Comparison of ENCODE assay signal across 12 cellular contexts in genomic region chr17:66975614-66976378, GRCh38. TPM values are rescaled to one million over a fixed set of nuclear protein-coding genes. Genes with fewer than 3 reads are reported as not detected.
DNase-seq lines count a peak whose midpoint lies in the region; FAIRE-seq and TF ChIP-seq lines count a peak whose summit lies in the region.
"Had no signal": no experiment of that assay in that cellular context is flagged by ENCODE, and none has a peak within 500 bp of the region (broad histone marks: within the 10 kb centered on the region; RNA-seq: fewer than 3 reads in every experiment).

No MANE protein-coding gene starts in this region.

- no peak for FAIRE-seq in RCC 7860 (lab: Jason Lieb, UNC)
- FAIRE-seq: A204.1 had no signal

- dilution Hi-C loops in mammary epithelial cell (cut with HindIII; ENCODE audit: low sequenced_read_pairs), result no loop called here

- H3K4me3 ChIP-seq in Loucy (ENCODE audit: low read length, poor library complexity, severe bottlenecking) (no peak overlapping the region), mammary epithelial cell (replicated peaks in 1 of 3; ENCODE audit: insufficient read depth in 1 of 3, low read depth in 2 of 3, low read length in 3 of 3) (no peak overlapping the region)
- H3K4me3 ChIP-seq: body of pancreas had no signal

- no peaks in the 10 kb centered on the region for H3K9me3 Mint-ChIP-seq in osteocyte (ENCODE audit: unreplicated experiment)
- H3K9me3 Mint-ChIP-seq: activated CD4-positive, alpha-beta T cell treated with anti-CD3 and anti-CD28 coated beads, Interleukin-2, amount 10 ng/mL, durations not matched to agents 24 days and 14 days had no signal

- intact Hi-C loops in mammary epithelial cell (cut with micrococcal nuclease), result loop anchor here (1.0 to 5.0 kb wide), 2 partner anchors 60 to 258 kb away; no protein-coding TSS in a partner anchor

- H3K4me1 ChIP-seq in Loucy (ENCODE audit: insufficient read depth, low read length, poor library complexity, severe bottlenecking) (no peaks in the 10 kb centered on the region), mammary epithelial cell (ENCODE audit: insufficient read depth, low read length) (peaks cover 12% of the 10 kb centered on the region)
- H3K4me1 ChIP-seq: body of pancreas had no signal

- H3K4me3 Mint-ChIP-seq in osteocyte (ENCODE audit: unreplicated experiment), result no peak overlapping the region
- H3K4me3 Mint-ChIP-seq: activated CD4-positive, alpha-beta T cell treated with anti-CD3 and anti-CD28 coated beads, Interleukin-2, amount 10 ng/mL, durations not matched to agents 24 days and 14 days had no signal

- H4K20me1 ChIP-seq in Loucy (ENCODE audit: insufficient read depth, low read length, poor library complexity, severe bottlenecking), result no peaks in the 10 kb centered on the region
- no peaks in the 10 kb centered on the region for H4K20me1 ChIP-seq in mammary epithelial cell (ENCODE audit: insufficient read depth, low read length)

- H3K9me3 ChIP-seq in Loucy (ENCODE audit: insufficient read depth, low read depth, low read length), result no peaks in the 10 kb centered on the region
- no peaks in the 10 kb centered on the region for H3K9me3 ChIP-seq in mammary epithelial cell (replicated peaks; ENCODE audit: insufficient read depth, low read length)
- H3K9me3 ChIP-seq: body of pancreas had no signal

- H3K9ac ChIP-seq in Loucy (ENCODE audit: low read depth, low read length, poor library complexity, severe bottlenecking) (no peak overlapping the region), mammary epithelial cell (ENCODE audit: insufficient read depth, low read length) (no peak overlapping the region)

- DNase-seq in DMS53 (lab: John Stamatoyannopoulos, UW), result peak; percentile 42
- DNase-seq in DMS53 treated with DMSO at 0.1 percent for 48 hours (lab: John Stamatoyannopoulos, UW; ENCODE audit: unreplicated experiment), result no peak
- DNase-seq in mammary epithelial cell, result peak; percentile 25
- no peak for DNase-seq in osteocyte (ENCODE audit: extremely low spot score, unreplicated experiment)
- DNase-seq in retina, result no peak
- no peak for DNase-seq in T1000 (lab: John Stamatoyannopoulos, UW)
- no peak for DNase-seq in RCC 7860 (ENCODE audit: low spot score)
- DNase-seq: activated CD4-positive, alpha-beta T cell treated with anti-CD3 and anti-CD28 coated beads, Interleukin-2, amount 10 ng/mL, durations not matched to agents 24 days and 14 days; NCI-H2081 had no signal

- no peaks in the 10 kb centered on the region for H3K9me2 ChIP-seq in Loucy (replicated peaks; ENCODE audit: low read depth, low read length)

- H3K4me2 ChIP-seq in Loucy (ENCODE audit: low read depth, low read length, poor library complexity, severe bottlenecking) (no peak overlapping the region), mammary epithelial cell (ENCODE audit: insufficient read depth, low read depth, low read length) (no peak overlapping the region)

- 53% methylated on average over 2 of the region's 14 CpGs for WGBS in mammary epithelial cell (ENCODE audit: low coverage, missing lambda C conversion rate)

- H3K36me3 ChIP-seq in Loucy (ENCODE audit: insufficient read depth, low read length) (no peaks in the 10 kb centered on the region), mammary epithelial cell (ENCODE audit: insufficient read depth, low read length) (no peaks in the 10 kb centered on the region)

- no peak overlapping the region for H3K27ac Mint-ChIP-seq in osteocyte (ENCODE audit: unreplicated experiment)
- H3K27ac Mint-ChIP-seq: activated CD4-positive, alpha-beta T cell treated with anti-CD3 and anti-CD28 coated beads, Interleukin-2, amount 10 ng/mL, durations not matched to agents 24 days and 14 days had no signal

- BruUV-seq in mammary epithelial cell (replicated peaks; lab: Mats Ljungman, UMichigan), result no TSS peak

- H3K27me3 ChIP-seq in Loucy (ENCODE audit: insufficient read depth, low read length, poor library complexity, severe bottlenecking) (no peaks in the 10 kb centered on the region), mammary epithelial cell (ENCODE audit: insufficient read depth, low read length) (no peaks in the 10 kb centered on the region)
- H3K27me3 ChIP-seq: body of pancreas had no signal

- CTCF ChIA-PET in mammary epithelial cell (lab: Charles Lee; ENCODE audit: low non-redundant PET), result interaction anchor here (1.0 kb wide), 1 partner anchor 61 kb away, joined by 3 read pairs; no protein-coding TSS in a partner anchor

- no peak overlapping the region for H2AFZ ChIP-seq in Loucy (ENCODE audit: low read length)
- no peak overlapping the region for H2AFZ ChIP-seq in mammary epithelial cell (ENCODE audit: low read depth, low read length)

- H3K79me2 ChIP-seq in Loucy (ENCODE audit: insufficient read depth, low read length) (no peaks in the 10 kb centered on the region), mammary epithelial cell (ENCODE audit: insufficient read depth, low read length) (no peaks in the 10 kb centered on the region)

- H3K4me1 Mint-ChIP-seq in osteocyte (ENCODE audit: unreplicated experiment), result peaks cover 14% of the 10 kb centered on the region

- H3F3A ChIP-seq in Loucy (ENCODE audit: low read depth), result no peaks in the 10 kb centered on the region

- in situ Hi-C loops in mammary epithelial cell (cut with MboI; ENCODE audit: low sequenced_read_pairs in 2 of 2), result no loop called here

- H3K27me3 Mint-ChIP-seq in osteocyte (ENCODE audit: unreplicated experiment), result no peaks in the 10 kb centered on the region

- H3K27ac ChIP-seq in mammary epithelial cell (ENCODE audit: insufficient read depth, low read depth, low read length), result no peak overlapping the region
- H3K27ac ChIP-seq: body of pancreas had no signal

- TF ChIP-seq CTCF in Loucy (conservative IDR thresholded peaks at IDR 0.05; ENCODE audit: low read length), result peak; percentile 50
- peak; percentile 37 to 55 for TF ChIP-seq CTCF in mammary epithelial cell (conservative IDR thresholded peaks at IDR 0.05 in 1 of 2, IDR thresholded peaks at IDR 0.05 in 1 of 2; ENCODE audit: extremely low read depth in 1 of 2, insufficient read depth in 1 of 2, low read depth in 1 of 2, low read length in 2 of 2)
- peak; percentile 18 for TF ChIP-seq CTCF in osteocyte (IDR thresholded peaks at IDR 0.05)

- H3K36me3 Mint-ChIP-seq in osteocyte (ENCODE audit: unreplicated experiment), result no peaks in the 10 kb centered on the region

RNA-seq across cellular contexts. Expression of gene CACNG4, which starts 11.3 kb away (rescaled TPM):
- total RNA-seq in mammary epithelial cell (under 1 TPM in 1 of 2 donors, not detected in 1; 0.17 TPM), osteocyte (5.6 TPM in 2 replicates)
- polyA plus RNA-seq in mammary epithelial cell, result 0.23 TPM
- polyA minus RNA-seq in mammary epithelial cell, result 1.2 TPM
- total RNA-seq: activated CD4-positive, alpha-beta T cell treated with anti-CD3 and anti-CD28 coated beads, Interleukin-2, amount 10 ng/mL, durations not matched to agents 24 days and 14 days had no signal

Comparison
In these comparisons a context has a peak if more than half of its experiments do, and no peak if none do; other contexts are left out.
1. DNase-seq: peak in DMS53 (single experiment) and mammary epithelial cell (single experiment); none in DMS53 treated with DMSO at 0.1 percent for 48 hours (single experiment), osteocyte (single experiment), retina (single experiment), T1000 (single experiment) and RCC 7860 (single experiment).
2. Peak in every context shown above with its lines, with median percentiles within 50 percentile points of each other: CTCF ChIP-seq.